8 cellular contexts compared by ENCODE assay signal in the genomic region with DNA sequence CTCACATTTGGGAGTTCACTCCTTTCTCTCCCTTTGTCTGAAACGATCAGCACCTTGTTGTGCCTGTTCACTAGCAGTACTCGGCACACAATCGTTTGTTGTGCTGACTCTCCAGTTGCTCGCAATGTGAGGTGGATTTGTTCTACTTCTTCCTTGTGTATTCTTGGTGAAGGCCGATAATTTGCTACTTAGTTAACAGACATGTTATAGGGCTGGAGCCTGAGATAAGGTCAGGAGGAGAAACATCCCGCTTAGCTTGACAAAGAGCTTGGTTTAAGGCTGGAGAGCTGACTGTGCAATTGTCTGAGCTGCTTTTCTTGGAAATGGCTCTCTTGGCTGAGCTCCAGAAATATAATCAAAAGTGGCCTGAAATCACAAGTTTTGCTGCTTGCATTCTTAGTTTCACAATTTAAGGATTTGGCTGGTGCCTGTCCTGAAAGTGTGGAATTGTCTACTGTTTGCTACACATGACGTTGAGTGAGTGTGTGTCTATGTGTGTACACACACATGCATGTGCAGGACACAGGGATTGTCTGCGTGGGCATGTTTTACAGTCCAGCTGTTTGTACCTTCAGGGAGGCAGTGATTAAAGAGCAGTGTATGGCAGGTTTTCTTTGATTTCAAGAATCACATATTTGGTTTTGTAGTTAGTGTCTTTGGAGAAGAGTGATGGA.
DNase-seq lines count a peak whose midpoint lies in the region; ATAC-seq and TF ChIP-seq lines count a peak whose summit lies in the region.

No MANE protein-coding gene starts in this region.

- H3K27ac ChIP-seq in esophagus muscularis mucosa (replicated peaks in 1 of 4) (peak overlapping the region; percentile 60 to 75 (median 62)), rectal smooth muscle tissue (ENCODE audit: low read depth, low read length) (peak overlapping the region; percentile 27)

- H3K27me3 ChIP-seq in esophagus muscularis mucosa (no peaks in the 10 kb centered on the region), rectal smooth muscle tissue (ENCODE audit: control insufficient read depth, insufficient read depth, low read length) (no peaks in the 10 kb centered on the region)

- TF ChIP-seq POLR2A in GM15510 (IDR thresholded peaks at IDR 0.05; ENCODE audit: borderline replicate concordance, extremely low read depth, insufficient read length) (peak; percentile 10), esophagus muscularis mucosa (IDR thresholded peaks at IDR 0.05; ENCODE audit: low read depth) (no peak)

- H3K36me3 ChIP-seq in esophagus muscularis mucosa (no peaks in the 10 kb centered on the region), rectal smooth muscle tissue (ENCODE audit: control insufficient read depth, insufficient read depth, low read length) (no peaks in the 10 kb centered on the region)

- intact Hi-C loops in esophagus muscularis mucosa (cut with DNase I) = loop anchor here (5.0 kb wide), 1 partner anchor 78 kb away; a partner anchor contains a TSS

- DNase-seq in RPMI8226 (peak; percentile 85), esophagus muscularis mucosa (ENCODE audit: extremely low spot score) (no peak), putamen (ENCODE audit: low spot score) (no peak)
- DNase-seq in stimulated activated CD4-positive, alpha-beta T cell treated with anti-CD3 and anti-CD28 coated beads, Interleukin-4, amount 100 ng/mL, for 1 hour = no peak
- DNase-seq in stimulated activated CD4-positive, alpha-beta T cell treated with anti-CD3 and anti-CD28 coated beads, Interleukin-1b, Interleukin-23, amount 100 ng/mL, for 48 hours = no peak

- H3K4me3 ChIP-seq in esophagus muscularis mucosa (no peak overlapping the region), rectal smooth muscle tissue (ENCODE audit: low read length) (peak overlapping the region; percentile 2)

- no peak for TF ChIP-seq CTCF in esophagus muscularis mucosa (IDR thresholded peaks at IDR 0.05)

- peak overlapping the region; percentile 62 for H3K9ac ChIP-seq in rectal smooth muscle tissue (ENCODE audit: low read length)

- no peaks in the 10 kb centered on the region for H3K9me3 ChIP-seq in esophagus muscularis mucosa

- peak; percentile 11 for ATAC-seq in HG02571 (IDR thresholded peaks at IDR 0.05; ENCODE audit: unreplicated experiment)

- peaks cover 35 to 45% (median 41%) of the 10 kb centered on the region in 4 donors for H3K4me1 ChIP-seq in esophagus muscularis mucosa
- H3K4me1 ChIP-seq in rectal smooth muscle tissue (ENCODE audit: control insufficient read depth, insufficient read depth, low read length) = peaks cover 13% of the 10 kb centered on the region

- WGBS in esophagus muscularis mucosa = 47% methylated on average over 8 of the region's 8 CpGs

- TF ChIP-seq EP300 in esophagus muscularis mucosa (IDR thresholded peaks at IDR 0.05) = no peak
